In the genomic region with DNA sequence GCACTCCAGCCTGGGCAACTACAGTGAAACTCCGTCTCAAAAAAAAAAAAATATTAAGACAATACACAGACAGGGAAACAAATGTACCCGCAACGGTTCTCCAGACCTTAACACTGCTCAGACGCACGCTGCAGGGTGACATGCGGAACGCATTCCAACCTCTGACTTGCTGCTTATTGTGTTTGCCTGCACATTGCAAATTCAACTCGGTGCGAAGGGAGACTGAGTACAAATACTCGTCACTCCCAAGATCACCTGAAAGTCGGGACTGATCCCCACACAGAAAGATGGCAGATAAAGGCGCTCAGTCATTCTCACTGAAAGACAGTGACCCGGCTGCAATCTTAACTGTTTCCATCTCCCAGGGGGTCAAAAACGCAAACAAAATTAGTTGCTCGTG, we compare ENCODE assay signal across 8 cellular contexts. TPM values are rescaled to one million over a fixed set of nuclear protein-coding genes. Genes with fewer than 3 reads are reported as not detected.
DNase-seq lines count a peak whose midpoint lies in the region; TF ChIP-seq lines count a peak whose summit lies in the region.

No MANE protein-coding gene starts in this region.

- DNase-seq in Caco-2, result no peak
- no peak for DNase-seq in NT2/D1 (ENCODE audit: low read depth, low spot score)
- no peak for DNase-seq in endodermal cell
- no peak for DNase-seq in neuronal stem cell (ENCODE audit: low spot score)
- DNase-seq in SW 1271 (lab: John Stamatoyannopoulos, UW), result no peak
- no peak for DNase-seq in midbrain (lab: John Stamatoyannopoulos, UW)
- no peak for DNase-seq in stimulated activated CD4-positive, alpha-beta T cell treated with anti-CD3 and anti-CD28 coated beads, Interleukin-4, amount 100 ng/mL, for 24 hours
- DNase-seq in COLO829 (ENCODE audit: low spot score), result no peak

- intact Hi-C loops in Caco-2 (cut with micrococcal nuclease; ENCODE audit: unreplicated experiment), result loop anchor here (10.0 kb wide), 1 partner anchor 49 kb away; the partner anchor contains the start of gene UQCC4

- H3K9me3 Mint-ChIP-seq in Caco-2 (ENCODE audit: unreplicated experiment), result no peaks in the 10 kb centered on the region
- H3K9me3 Mint-ChIP-seq in endodermal cell, result peaks cover 36% of the 10 kb centered on the region

- no peak overlapping the region for H2BK12ac ChIP-seq in neuronal stem cell (ENCODE audit: low read length)

- WGBS in endodermal cell (ENCODE audit: insufficient coverage in 1 of 2, insufficient read length in 1 of 2), 2 experiments, result 52 to 54% methylated on average over 15 of the region's 15 CpGs
- no CpG with 5 or more reads among the region's 15 CpGs for WGBS in neuronal stem cell (ENCODE audit: extremely low coverage in 2 of 2, insufficient read length in 2 of 2, insufficient replicate concordance in 1 of 2), 2 donors

- peaks cover 19% of the 10 kb centered on the region for H3K79me1 ChIP-seq in neuronal stem cell (ENCODE audit: low read depth, low read length)

- no peak overlapping the region for H4K8ac ChIP-seq in neuronal stem cell (ENCODE audit: low read depth, low read length)

- no peak overlapping the region for H3K23ac ChIP-seq in neuronal stem cell (ENCODE audit: low read depth, low read length, poor library complexity)

- peak overlapping the region; percentile 85 for H3K4me3 ChIP-seq in Caco-2 (ENCODE audit: low read depth, low read length)
- H3K4me3 ChIP-seq in NT2/D1 (ENCODE audit: insufficient read length, low read depth), result peak overlapping the region; percentile 87
- H3K4me3 ChIP-seq in endodermal cell (ENCODE audit: low read length), result peak overlapping the region; percentile 91
- peak overlapping the region; percentile 92 to 99 for H3K4me3 ChIP-seq in neuronal stem cell (ENCODE audit: low read length in 2 of 2)

- H3K9ac ChIP-seq in NT2/D1 (ENCODE audit: insufficient read length, low read depth), result peak overlapping the region; percentile 95
- peak overlapping the region; percentile 86 for H3K9ac ChIP-seq in endodermal cell (ENCODE audit: extremely low read depth, low read length, poor library complexity, severe bottlenecking)
- H3K9ac ChIP-seq in neuronal stem cell (ENCODE audit: low read depth, low read length, poor library complexity), result no peak overlapping the region

- peaks cover 4% of the 10 kb centered on the region; the same call in 1 of the 2 replicates for H3K4me1 ChIP-seq in Caco-2
- H3K4me1 ChIP-seq in NT2/D1 (ENCODE audit: insufficient read depth, insufficient read length), result peaks cover 6% of the 10 kb centered on the region
- H3K4me1 ChIP-seq in endodermal cell (ENCODE audit: control insufficient read depth, insufficient read depth, low read length), result no peaks in the 10 kb centered on the region
- peaks cover 4 to 15% of the 10 kb centered on the region in 2 donors for H3K4me1 ChIP-seq in neuronal stem cell (ENCODE audit: control insufficient read depth in 2 of 2, insufficient read depth in 1 of 2, low read depth in 1 of 2, low read length in 2 of 2)

- H4K91ac ChIP-seq in neuronal stem cell (ENCODE audit: low read depth, low read length, poor library complexity), result no peak overlapping the region

- H3K27me3 ChIP-seq in Caco-2 (replicated peaks; ENCODE audit: control insufficient read depth, insufficient read depth, low read length) (no peaks in the 10 kb centered on the region), NT2/D1 (ENCODE audit: insufficient read depth, insufficient read length) (peaks cover 2% of the 10 kb centered on the region), endodermal cell (ENCODE audit: control insufficient read depth, insufficient read depth, low read length, poor library complexity, severe bottlenecking) (no peaks in the 10 kb centered on the region), neuronal stem cell (ENCODE audit: control insufficient read depth in 3 of 3, insufficient read depth in 3 of 3, low read depth in 1 of 3, low read length in 3 of 3) (no peaks in the 10 kb centered on the region)

- H3K27me3 Mint-ChIP-seq in Caco-2 (ENCODE audit: insufficient read depth, unreplicated experiment), result no peaks in the 10 kb centered on the region
- H3K27me3 Mint-ChIP-seq in endodermal cell (ENCODE audit: insufficient read depth), result peaks cover 13% of the 10 kb centered on the region

- BruUV-seq in Caco-2 (replicated peaks; lab: Mats Ljungman, UMichigan), result TSS peak; percentile 46

- H3K4me3 Mint-ChIP-seq in Caco-2 (ENCODE audit: unreplicated experiment) (peak overlapping the region; percentile 73), endodermal cell (peak overlapping the region; percentile 57)

- H2BK15ac ChIP-seq in neuronal stem cell (ENCODE audit: low read length), result no peak overlapping the region

- no peak overlapping the region for H3K18ac ChIP-seq in neuronal stem cell (ENCODE audit: low read length)

- no peak overlapping the region for H3K4ac ChIP-seq in neuronal stem cell (ENCODE audit: low read length)

- no peak overlapping the region for H2BK5ac ChIP-seq in neuronal stem cell (ENCODE audit: low read length)

- H3K4me1 Mint-ChIP-seq in Caco-2 (ENCODE audit: low read depth, unreplicated experiment) (no peaks in the 10 kb centered on the region), endodermal cell (peaks cover 4% of the 10 kb centered on the region)

- H3K9me3 ChIP-seq in Caco-2 (no peaks in the 10 kb centered on the region), NT2/D1 (ENCODE audit: insufficient read depth, low read length) (no peaks in the 10 kb centered on the region), endodermal cell (ENCODE audit: control insufficient read depth, low read length) (no peaks in the 10 kb centered on the region), neuronal stem cell (replicated peaks in 1 of 2; ENCODE audit: control insufficient read depth in 2 of 2, insufficient read depth in 1 of 2, low read depth in 1 of 2, low read length in 2 of 2) (peaks cover 0 to 3% of the 10 kb centered on the region in 2 donors)

- H3K14ac ChIP-seq in neuronal stem cell (ENCODE audit: low read length), result no peak overlapping the region

- TF ChIP-seq CTCF in Caco-2 (IDR thresholded peaks at IDR 0.05; ENCODE audit: insufficient read depth in 1 of 2, low read depth in 1 of 2, low read length in 1 of 2, severe bottlenecking in 1 of 2, unreplicated experiment in 1 of 2) (no peak), endodermal cell (conservative IDR thresholded peaks at IDR 0.05) (no peak)

- no peak overlapping the region for H2BK120ac ChIP-seq in neuronal stem cell (ENCODE audit: low read depth, low read length)

- H3K36me3 Mint-ChIP-seq in Caco-2 (ENCODE audit: insufficient read depth, unreplicated experiment) (peaks cover 10% of the 10 kb centered on the region), endodermal cell (ENCODE audit: low read depth) (peaks cover 1% of the 10 kb centered on the region)

- H2AK5ac ChIP-seq in neuronal stem cell (ENCODE audit: low read depth, low read length), result no peak overlapping the region

- peak overlapping the region; percentile 70 for H3K4me2 ChIP-seq in neuronal stem cell (ENCODE audit: insufficient read depth, low read length, poor library complexity, severe bottlenecking)

- H3K27ac ChIP-seq in endodermal cell (ENCODE audit: low read depth, low read length) (peak overlapping the region; percentile 75), neuronal stem cell (replicated peaks; ENCODE audit: low read length) (no peak overlapping the region)

- peak overlapping the region; percentile 97 for H2AFZ ChIP-seq in neuronal stem cell (ENCODE audit: low read length)

- CTCF ChIA-PET in Caco-2 (lab: Charles Lee), result no interaction called here

- POLR2A ChIA-PET in Caco-2 (lab: Charles Lee), result no interaction called here

- H3K36me3 ChIP-seq in Caco-2 (ENCODE audit: control insufficient read depth, insufficient read depth, low read length) (no peaks in the 10 kb centered on the region; the same call in 1 of the 2 replicates), NT2/D1 (ENCODE audit: insufficient read depth, insufficient read length, low read length) (peaks cover 4% of the 10 kb centered on the region), endodermal cell (ENCODE audit: control insufficient read depth, insufficient read depth, low read length) (no peaks in the 10 kb centered on the region), neuronal stem cell (replicated peaks in 1 of 2; ENCODE audit: control insufficient read depth in 2 of 2, insufficient read depth in 2 of 2, low read length in 2 of 2) (no peaks in the 10 kb centered on the region)

- H3K27ac Mint-ChIP-seq in Caco-2 (ENCODE audit: unreplicated experiment) (no peak overlapping the region), endodermal cell (peak overlapping the region; percentile 63)

RNA-seq across cellular contexts. Expression of gene CLCN7, which starts 0.8 kb away (rescaled TPM):
- 119 and 127 TPM in 2 replicates for total RNA-seq in Caco-2 (2022)
- total RNA-seq in endodermal cell, result 10 to 100 TPM; 94.4 to 96.7 TPM
- 47.6 TPM for polyA plus RNA-seq in endodermal cell (2013, experiment 1 of 2)
- 47.0 TPM for polyA plus RNA-seq in endodermal cell (2013, experiment 2 of 2)
- 32.7 TPM for polyA plus RNA-seq in neuronal stem cell (2013, experiment 1 of 2)
- 28.0 TPM for polyA plus RNA-seq in neuronal stem cell (2013, experiment 2 of 2)

RNA-seq across cellular contexts. Expression of gene PTX4, which starts 14.7 kb away (rescaled TPM):
- total RNA-seq in Caco-2 (2022) (not detected in 2 replicates), endodermal cell (not detected)
- not detected for polyA plus RNA-seq in endodermal cell (2013, experiment 1 of 2)
- polyA plus RNA-seq in endodermal cell (2013, experiment 2 of 2), result not detected
- polyA plus RNA-seq in neuronal stem cell (2013, experiment 1 of 2), result not detected
- polyA plus RNA-seq in neuronal stem cell (2013, experiment 2 of 2), result not detected

RNA-seq across cellular contexts. Expression of gene TELO2, which starts 19.1 kb away (rescaled TPM):
- 55.7 and 62.6 TPM in 2 replicates for total RNA-seq in Caco-2 (2022)
- 10 to 100 TPM; 85.0 to 91.7 TPM for total RNA-seq in endodermal cell
- polyA plus RNA-seq in endodermal cell (2013, experiment 1 of 2), result 41.8 TPM
- polyA plus RNA-seq in endodermal cell (2013, experiment 2 of 2), result 36.9 TPM
- 17.1 TPM for polyA plus RNA-seq in neuronal stem cell (2013, experiment 1 of 2)
- polyA plus RNA-seq in neuronal stem cell (2013, experiment 2 of 2), result 16.7 TPM

RNA-seq across cellular contexts. Expression of gene CCDC154, which starts 29.7 kb away (rescaled TPM):
- total RNA-seq in Caco-2 (2022) (0.88 and 1.1 TPM in 2 replicates), endodermal cell (1 to 10 TPM; 1.9 to 2.2 TPM)
- 2.2 TPM for polyA plus RNA-seq in endodermal cell (2013, experiment 1 of 2)
- 1.9 TPM for polyA plus RNA-seq in endodermal cell (2013, experiment 2 of 2)
- polyA plus RNA-seq in neuronal stem cell (2013, experiment 1 of 2), result 0.86 TPM
- polyA plus RNA-seq in neuronal stem cell (2013, experiment 2 of 2), result 1.2 TPM

RNA-seq across cellular contexts. Expression of gene PERCC1, which starts 43.2 kb away (rescaled TPM):
- total RNA-seq in Caco-2 (2022), result 2.0 and 2.1 TPM in 2 replicates
- under 1 TPM; 0.51 to 0.79 TPM for total RNA-seq in endodermal cell
- polyA plus RNA-seq in endodermal cell (2013, experiment 1 of 2), result not detected
- not detected for polyA plus RNA-seq in endodermal cell (2013, experiment 2 of 2)
- polyA plus RNA-seq in neuronal stem cell (2013, experiment 1 of 2), result not detected
- not detected for polyA plus RNA-seq in neuronal stem cell (2013, experiment 2 of 2)
